Comparison of ENCODE assay signal across 11 cellular contexts in the genomic region with DNA sequence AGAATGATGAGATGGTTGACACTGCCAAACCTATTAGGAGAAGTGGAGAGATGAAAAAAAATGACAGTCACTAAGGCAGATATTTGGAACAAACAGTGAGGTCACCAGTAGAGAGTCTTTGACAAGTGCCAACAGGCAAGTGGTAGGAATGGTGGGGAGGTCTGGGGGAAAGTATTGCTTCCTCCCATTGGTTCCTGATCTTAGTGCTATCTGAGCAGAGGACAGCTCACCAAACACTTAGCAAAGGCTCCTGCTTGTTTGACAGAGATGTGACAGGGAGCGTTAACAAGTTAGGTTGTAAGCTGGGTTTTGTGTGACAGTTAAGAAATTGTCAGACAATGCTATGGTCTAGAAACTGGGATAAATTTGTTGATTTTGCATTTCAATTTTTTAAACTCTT. TPM values are rescaled to one million over a fixed set of nuclear protein-coding genes. Genes with fewer than 3 reads are reported as not detected.
"Had no signal": no experiment of that assay in that cellular context is flagged by ENCODE, and none has a peak within 500 bp of the region (broad histone marks: within the 10 kb centered on the region; RNA-seq: fewer than 3 reads in every experiment).

No MANE protein-coding gene starts in this region.

RNA-seq across cellular contexts. Expression of gene FCGR3B, which starts 6.4 kb away (rescaled TPM):
- total RNA-seq: activated CD4-positive, alpha-beta memory T cell treated with anti-CD3 and anti-CD28 coated beads, Interleukin-2, amount 10 ng/mL, durations not matched to agents 7 days and 5 days; activated CD4-positive, alpha-beta T cell treated with anti-CD3 and anti-CD28 coated beads, Interleukin-2, amount 10 ng/mL, durations not matched to agents 7 days and 5 days; activated naive CD4-positive, alpha-beta T cell treated with anti-CD3 and anti-CD28 coated beads, Interleukin-2, amount 50 U/mL, for 72 hours; activated naive CD8-positive, alpha-beta T cell treated with anti-CD3 and anti-CD28 coated beads, Interleukin-2, amount 10 ng/mL, durations not matched to agents 7 days and 5 days; ascending aorta; cardiac muscle cell; fibroblast of lung; fibroblast of villous mesenchyme; glomerular endothelial cell; T-helper 1 cell treated with Interleukin-12 subunit alpha and Interleukin-12 subunit beta and Interleukin-4 antibody, amounts not matched to agents 30 ng/mL and 1 ng/mL, for 36 hours; WTC11 had no signal
- polyA plus RNA-seq: cardiac muscle cell, fibroblast of lung had no signal

RNA-seq across cellular contexts. Expression of gene FCGR2B, which starts 38.3 kb away (rescaled TPM):
- total RNA-seq: activated CD4-positive, alpha-beta T cell treated with anti-CD3 and anti-CD28 coated beads, Interleukin-2, amount 10 ng/mL, durations not matched to agents 7 days and 5 days; cardiac muscle cell; fibroblast of lung; fibroblast of villous mesenchyme; glomerular endothelial cell; T-helper 1 cell treated with Interleukin-12 subunit alpha and Interleukin-12 subunit beta and Interleukin-4 antibody, amounts not matched to agents 30 ng/mL and 1 ng/mL, for 36 hours had no signal
- polyA plus RNA-seq: cardiac muscle cell, fibroblast of lung had no signal
